20 cellular contexts compared by ENCODE assay signal in the genomic region with DNA sequence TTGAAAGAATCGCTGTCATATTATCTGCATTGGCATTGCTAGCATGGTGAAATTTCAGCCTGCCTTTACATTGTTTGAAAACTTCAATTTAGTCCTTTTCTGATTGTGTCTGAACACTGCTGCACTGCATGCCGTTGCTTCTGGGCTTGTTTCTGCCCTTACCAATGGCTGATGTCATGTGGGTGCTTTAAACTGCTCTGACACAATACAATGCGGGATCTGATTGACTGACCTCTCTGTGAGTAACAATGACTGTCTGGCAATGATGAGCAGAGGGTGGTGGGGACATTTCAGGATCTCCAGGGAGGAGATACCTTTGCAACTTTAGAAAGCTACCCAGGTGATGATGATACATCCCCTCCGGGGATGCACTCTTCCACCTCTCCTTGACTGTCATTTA.
A peak's percentile ranks its signal among the peaks of the same experiment; 100 is the strongest.
DNase-seq lines count a peak whose midpoint lies in the region; ATAC-seq and TF ChIP-seq lines count a peak whose summit lies in the region.
"Had no signal": no experiment of that assay in that cellular context is flagged by ENCODE, and none has a peak within 500 bp of the region (broad histone marks: within the 10 kb centered on the region; RNA-seq: fewer than 3 reads in every experiment).

No MANE protein-coding gene starts in this region.

- no peaks in the 10 kb centered on the region for H4K20me1 ChIP-seq in SK-N-SH (ENCODE audit: insufficient read depth)

- no peaks in the 10 kb centered on the region for H3K9me2 ChIP-seq in SK-N-SH

- H3K79me2 ChIP-seq in parathyroid adenoma (peaks cover 17% of the 10 kb centered on the region), SK-N-SH (ENCODE audit: insufficient read depth) (no peaks in the 10 kb centered on the region)

- DNase-seq in cardiac muscle cell (ENCODE audit: low read depth in 1 of 2, low spot score in 1 of 2) (no peak), Right ventricle myocardium superior (no peak), SK-N-SH (no peak)
- DNase-seq in activated T-helper 2 cell treated with anti-CD3 and anti-CD28 coated beads, Interferon-gamma antibody, Interleukin-2, Interleukin-4, amounts not matched to agents 10 μg/mL and 5 μg/mL and 100 μg/mL, durations not matched to agents 14 hours and 24 hours and 36 hours (ENCODE audit: low spot score): no peak
- no peak for DNase-seq in activated CD8-positive, alpha-beta T cell treated with anti-CD3 and anti-CD28 coated beads, Interleukin-2, amount 10 ng/mL, durations not matched to agents 7 days and 5 days
- DNase-seq: AML-193, Karpas-422, MM.1S, NCI-H1092, NCI-H1436 treated with DMSO at 0.1 percent for 48 hours, NCI-H2029 treated with DMSO at 0.1 percent for 48 hours, NCI-H446, NCI-H526 treated with DMSO at 0.1 percent for 48 hours had no signal

- no peaks in the 10 kb centered on the region for H3K36me3 Mint-ChIP-seq in activated T-helper 2 cell treated with anti-CD3 and anti-CD28 coated beads, Interferon-gamma antibody, Interleukin-2, Interleukin-4, amounts not matched to agents 10 μg/mL and 5 μg/mL and 100 μg/mL, durations not matched to agents 14 hours and 24 hours and 36 hours (ENCODE audit: low read depth)
- no peaks in the 10 kb centered on the region for H3K36me3 Mint-ChIP-seq in activated CD8-positive, alpha-beta T cell treated with anti-CD3 and anti-CD28 coated beads, Interleukin-2, amount 10 ng/mL, durations not matched to agents 7 days and 5 days (ENCODE audit: low read depth)
- H3K36me3 Mint-ChIP-seq: IgD-negative memory B cell had no signal

- H3K4me2 ChIP-seq in parathyroid adenoma (ENCODE audit: low read length): peak overlapping the region; percentile 48
- no peak overlapping the region for H3K4me2 ChIP-seq in SK-N-SH

- CTCF ChIA-PET in SK-N-SH (lab: Yijun Ruan, JAX): interaction anchor here (1.2 kb wide), 1 partner anchor 49 kb away, joined by 3 read pairs; no protein-coding TSS in a partner anchor
- CTCF ChIA-PET in activated CD8-positive, alpha-beta T cell treated with anti-CD3 and anti-CD28 coated beads, Interleukin-2, amount 10 ng/mL, durations not matched to agents 7 days and 5 days (lab: Charles Lee): no interaction called here

- no peaks in the 10 kb centered on the region for H3F3A ChIP-seq in SK-N-SH (replicated peaks; ENCODE audit: insufficient read depth)

- H3K4me1 ChIP-seq in cardiac muscle cell (ENCODE audit: low read depth): peaks cover 21% of the 10 kb centered on the region
- H3K4me1 ChIP-seq in parathyroid adenoma: peaks cover 51% of the 10 kb centered on the region
- peaks cover 0 to 8% of the 10 kb centered on the region in 2 experiments; a peak in 2 of 4 replicates for H3K4me1 ChIP-seq in SK-N-SH (ENCODE audit: control insufficient read depth in 1 of 2, insufficient read depth in 2 of 2, low read depth in 1 of 2, low read length in 1 of 2)
- H3K4me1 ChIP-seq: HAP-1 had no signal

- H3K4me3 ChIP-seq in cardiac muscle cell (no peak overlapping the region), parathyroid adenoma (ENCODE audit: low read depth, low read length) (no peak overlapping the region), SK-N-SH (ENCODE audit: low read depth in 2 of 2, low read length in 1 of 2) (no peak overlapping the region)
- H3K4me3 ChIP-seq: HAP-1 had no signal

- H3K27me3 ChIP-seq in cardiac muscle cell (no peaks in the 10 kb centered on the region), layer of hippocampus (ENCODE audit: control insufficient read depth, insufficient read depth, low read length) (no peaks in the 10 kb centered on the region), parathyroid adenoma (ENCODE audit: control insufficient read depth, insufficient read depth, low read length) (no peaks in the 10 kb centered on the region), SK-N-SH (ENCODE audit: insufficient read depth) (no peaks in the 10 kb centered on the region; the same call in 1 of the 2 replicates)

- H3K27ac ChIP-seq in cardiac muscle cell: peak overlapping the region; percentile 81
- H3K27ac ChIP-seq in layer of hippocampus (ENCODE audit: low read depth, low read length): peak overlapping the region; percentile 75
- peak overlapping the region; percentile 96 for H3K27ac ChIP-seq in parathyroid adenoma
- no peak overlapping the region for H3K27ac ChIP-seq in SK-N-SH (ENCODE audit: low read depth in 2 of 2, low read length in 1 of 2)
- H3K27ac ChIP-seq: 22Rv1 had no signal

- no peaks in the 10 kb centered on the region for H3K4me1 Mint-ChIP-seq in activated T-helper 2 cell treated with anti-CD3 and anti-CD28 coated beads, Interferon-gamma antibody, Interleukin-2, Interleukin-4, amounts not matched to agents 10 μg/mL and 5 μg/mL and 100 μg/mL, durations not matched to agents 14 hours and 24 hours and 36 hours (ENCODE audit: low read depth)
- H3K4me1 Mint-ChIP-seq in activated CD8-positive, alpha-beta T cell treated with anti-CD3 and anti-CD28 coated beads, Interleukin-2, amount 10 ng/mL, durations not matched to agents 7 days and 5 days (ENCODE audit: low read depth): no peaks in the 10 kb centered on the region

- intact Hi-C loops in Right ventricle myocardium superior (cut with DNase I): no loop called here
- intact Hi-C loops in activated T-helper 2 cell treated with anti-CD3 and anti-CD28 coated beads, Interferon-gamma antibody, Interleukin-2, Interleukin-4, amounts not matched to agents 10 μg/mL and 5 μg/mL and 100 μg/mL, durations not matched to agents 14 hours and 24 hours and 36 hours (cut with micrococcal nuclease): no loop called here

- no peaks in the 10 kb centered on the region for H3K9me3 Mint-ChIP-seq in activated T-helper 2 cell treated with anti-CD3 and anti-CD28 coated beads, Interferon-gamma antibody, Interleukin-2, Interleukin-4, amounts not matched to agents 10 μg/mL and 5 μg/mL and 100 μg/mL, durations not matched to agents 14 hours and 24 hours and 36 hours
- H3K9me3 Mint-ChIP-seq in activated CD8-positive, alpha-beta T cell treated with anti-CD3 and anti-CD28 coated beads, Interleukin-2, amount 10 ng/mL, durations not matched to agents 7 days and 5 days (ENCODE audit: insufficient read depth): no peaks in the 10 kb centered on the region
- H3K9me3 Mint-ChIP-seq: IgD-negative memory B cell had no signal

- no peak overlapping the region for H3K4me3 Mint-ChIP-seq in activated T-helper 2 cell treated with anti-CD3 and anti-CD28 coated beads, Interferon-gamma antibody, Interleukin-2, Interleukin-4, amounts not matched to agents 10 μg/mL and 5 μg/mL and 100 μg/mL, durations not matched to agents 14 hours and 24 hours and 36 hours (ENCODE audit: low read depth)
- H3K4me3 Mint-ChIP-seq in activated CD8-positive, alpha-beta T cell treated with anti-CD3 and anti-CD28 coated beads, Interleukin-2, amount 10 ng/mL, durations not matched to agents 7 days and 5 days: no peak overlapping the region
- H3K4me3 Mint-ChIP-seq: IgD-negative memory B cell had no signal

- TF ChIP-seq EP300 in SK-N-SH (IDR thresholded peaks at IDR 0.05; ENCODE audit: borderline replicate concordance in 1 of 2, low read depth in 1 of 2, low read length in 1 of 2): no peak

- H3K9ac ChIP-seq in parathyroid adenoma (no peak overlapping the region), SK-N-SH (no peak overlapping the region)

- ATAC-seq in Right ventricle myocardium superior (ENCODE audit: poor library complexity) (no peak), GM21737 (IDR thresholded peaks at IDR 0.05; ENCODE audit: unreplicated experiment) (no peak)
- no peak for ATAC-seq in activated CD8-positive, alpha-beta T cell treated with anti-CD3 and anti-CD28 coated beads, Interleukin-2, amount 10 ng/mL, durations not matched to agents 7 days and 5 days
- ATAC-seq: Panc1 had no signal

- POLR2A ChIA-PET in SK-N-SH (lab: Yijun Ruan, JAX): no interaction called here
- POLR2A ChIA-PET in activated CD8-positive, alpha-beta T cell treated with anti-CD3 and anti-CD28 coated beads, Interleukin-2, amount 10 ng/mL, durations not matched to agents 7 days and 5 days (lab: Charles Lee): no interaction called here

- peaks cover 1% of the 10 kb centered on the region for H3K27me3 Mint-ChIP-seq in activated T-helper 2 cell treated with anti-CD3 and anti-CD28 coated beads, Interferon-gamma antibody, Interleukin-2, Interleukin-4, amounts not matched to agents 10 μg/mL and 5 μg/mL and 100 μg/mL, durations not matched to agents 14 hours and 24 hours and 36 hours (ENCODE audit: low read depth)
- peaks cover 4% of the 10 kb centered on the region for H3K27me3 Mint-ChIP-seq in activated CD8-positive, alpha-beta T cell treated with anti-CD3 and anti-CD28 coated beads, Interleukin-2, amount 10 ng/mL, durations not matched to agents 7 days and 5 days (ENCODE audit: low read depth)

- TF ChIP-seq CTCF in cardiac muscle cell (IDR thresholded peaks at IDR 0.05; ENCODE audit: low read depth, low read length): no peak
- TF ChIP-seq CTCF in parathyroid adenoma (IDR thresholded peaks at IDR 0.05): no peak
- no peak for TF ChIP-seq CTCF in SK-N-SH (IDR thresholded peaks at IDR 0.05)

- WGBS in SK-N-SH (ENCODE audit: low lambda C conversion rate): 42% methylated on average over 3 of the region's 4 CpGs

- no peak for TF ChIP-seq RAD21 in SK-N-SH (IDR thresholded peaks at IDR 0.05; ENCODE audit: low read length)

- no peak overlapping the region for H3K27ac Mint-ChIP-seq in activated T-helper 2 cell treated with anti-CD3 and anti-CD28 coated beads, Interferon-gamma antibody, Interleukin-2, Interleukin-4, amounts not matched to agents 10 μg/mL and 5 μg/mL and 100 μg/mL, durations not matched to agents 14 hours and 24 hours and 36 hours
- no peak overlapping the region for H3K27ac Mint-ChIP-seq in activated CD8-positive, alpha-beta T cell treated with anti-CD3 and anti-CD28 coated beads, Interleukin-2, amount 10 ng/mL, durations not matched to agents 7 days and 5 days
- H3K27ac Mint-ChIP-seq: IgD-negative memory B cell had no signal

- H2AFZ ChIP-seq in parathyroid adenoma (no peak overlapping the region), SK-N-SH (ENCODE audit: low read depth) (no peak overlapping the region)

- H3K9me3 ChIP-seq in cardiac muscle cell (ENCODE audit: low read depth): no peaks in the 10 kb centered on the region
- H3K9me3 ChIP-seq in parathyroid adenoma (ENCODE audit: control insufficient read depth, low read length): no peaks in the 10 kb centered on the region
- no peaks in the 10 kb centered on the region for H3K9me3 ChIP-seq in SK-N-SH
- H3K9me3 ChIP-seq: HAP-1 had no signal

- H3K36me3 ChIP-seq in cardiac muscle cell (peaks cover 11% of the 10 kb centered on the region), parathyroid adenoma (ENCODE audit: control insufficient read depth, insufficient read depth, low read length) (no peaks in the 10 kb centered on the region), SK-N-SH (replicated peaks in 1 of 2; ENCODE audit: control insufficient read depth in 1 of 2, insufficient read depth in 2 of 2, low read length in 1 of 2) (no peaks in the 10 kb centered on the region)
- H3K36me3 ChIP-seq: HAP-1 had no signal

TF ChIP-seq in SK-N-SH, 30 proteins besides CTCF, POLR2A, EP300 and RAD21 (continues in another document):
- TF ChIP-seq EZH2phosphoT487 (IDR thresholded peaks at IDR 0.05; ENCODE audit: borderline replicate concordance, low read depth) (no peak), NFIC (IDR thresholded peaks at IDR 0.05; ENCODE audit: borderline replicate concordance) (no peak), TAF1 (IDR thresholded peaks at IDR 0.05; ENCODE audit: borderline replicate concordance, low read depth, low read length) (no peak), POLR2AphosphoS5 (IDR thresholded peaks at IDR 0.05; ENCODE audit: low read depth, low read length) (no peak)

Comparison
In these comparisons a context has a peak if more than half of its experiments do, and no peak if none do; other contexts are left out.
1. H3K27ac ChIP-seq: peak in cardiac muscle cell (single experiment), layer of hippocampus (single experiment) and parathyroid adenoma (single experiment); none in SK-N-SH (0 of 2).